In genomic region chr6:144729502-144729901, GRCh38 we compare ENCODE assay signal across 12 cellular contexts.
A peak's percentile ranks its signal among the peaks of the same experiment; 100 is the strongest.
DNase-seq lines count a peak whose midpoint lies in the region; ATAC-seq, FAIRE-seq and TF ChIP-seq lines count a peak whose summit lies in the region.
"Had no signal": no experiment of that assay in that cellular context is flagged by ENCODE, and none has a peak within 500 bp of the region (broad histone marks: within the 10 kb centered on the region; RNA-seq: fewer than 3 reads in every experiment).

No MANE protein-coding gene starts in this region.

- H3K4me1 ChIP-seq in H1 (replicated peaks in 1 of 4; ENCODE audit: control insufficient read depth in 3 of 4, insufficient read depth in 4 of 4, low read length in 3 of 4): peaks cover 2 to 9% (median 7%) of the 10 kb centered on the region in 4 experiments; a peak in 6 of 7 replicates
- H3K4me1 ChIP-seq in gastrocnemius medialis: no peaks in the 10 kb centered on the region
- no peaks in the 10 kb centered on the region for H3K4me1 ChIP-seq in gastroesophageal sphincter
- H3K4me1 ChIP-seq in lower lobe of right lung: no peaks in the 10 kb centered on the region

- H4K20me1 ChIP-seq in H1 (replicated peaks in 1 of 2; ENCODE audit: control insufficient read depth in 1 of 2, insufficient read depth in 2 of 2, low read length in 2 of 2): no peaks in the 10 kb centered on the region

- peaks cover 0 to 16% (median 1%) of the 10 kb centered on the region in 4 experiments; a peak in 4 of 8 replicates for H3K36me3 ChIP-seq in H1 (ENCODE audit: control insufficient read depth in 2 of 4, insufficient read depth in 4 of 4, low read length in 3 of 4)
- H3K36me3 ChIP-seq in gastrocnemius medialis: peaks cover 0 to 11% of the 10 kb centered on the region in 2 donors
- H3K36me3 ChIP-seq in gastroesophageal sphincter: peaks cover 0 to 38% of the 10 kb centered on the region in 2 donors
- H3K36me3 ChIP-seq in lower lobe of right lung: peaks cover 36% of the 10 kb centered on the region

- no peak overlapping the region for H3K4me2 ChIP-seq in H1 (ENCODE audit: insufficient read depth in 1 of 2, low read depth in 2 of 2, low read length in 2 of 2)

- TF ChIP-seq CTCF in H1 (IDR thresholded peaks at IDR 0.05; ENCODE audit: control extremely low read depth in 1 of 3, insufficient read depth in 1 of 3, low read depth in 1 of 3, low read length in 3 of 3): no peak
- no peak for TF ChIP-seq CTCF in gastrocnemius medialis (IDR thresholded peaks at IDR 0.05 in 4 of 5, conservative IDR thresholded peaks at IDR 0.05 in 1 of 5)
- TF ChIP-seq CTCF in gastroesophageal sphincter (IDR thresholded peaks at IDR 0.05): no peak
- TF ChIP-seq CTCF in lower lobe of right lung (IDR thresholded peaks at IDR 0.05): no peak

- no peaks in the 10 kb centered on the region for H3K27me3 ChIP-seq in H1 (replicated peaks in 1 of 4; ENCODE audit: control insufficient read depth in 3 of 4, extremely low read depth in 1 of 4, insufficient read depth in 3 of 4, low read length in 3 of 4)
- no peaks in the 10 kb centered on the region for H3K27me3 ChIP-seq in gastrocnemius medialis
- no peaks in the 10 kb centered on the region for H3K27me3 ChIP-seq in gastroesophageal sphincter
- H3K27me3 ChIP-seq in lower lobe of right lung (ENCODE audit: low read depth): no peaks in the 10 kb centered on the region
- H3K27me3 ChIP-seq: body of pancreas had no signal

- H2BK5ac ChIP-seq in H1 (ENCODE audit: low read depth, low read length): no peak overlapping the region

- no peaks in the 10 kb centered on the region for H3K79me2 ChIP-seq in H1 (ENCODE audit: control insufficient read depth in 1 of 2, insufficient read depth in 2 of 2, low read length in 2 of 2)

- H2BK120ac ChIP-seq in H1 (replicated peaks; ENCODE audit: low read depth, low read length): no peak overlapping the region

- H3K23me2 ChIP-seq in H1 (ENCODE audit: low read depth, low read length): no peaks in the 10 kb centered on the region

- intact Hi-C loops in gastrocnemius medialis (cut with DNase I; ENCODE audit: low total_unique reads) (no loop called here), lower lobe of right lung (cut with DNase I) (no loop called here)

- H2BK12ac ChIP-seq in H1 (ENCODE audit: low read depth, low read length): no peak overlapping the region

- H3K27ac ChIP-seq in H1 (ENCODE audit: low read depth, low read length): no peak overlapping the region
- H3K27ac ChIP-seq in gastrocnemius medialis: no peak overlapping the region
- no peak overlapping the region for H3K27ac ChIP-seq in gastroesophageal sphincter
- H3K27ac ChIP-seq in lower lobe of right lung: no peak overlapping the region
- H3K27ac ChIP-seq: body of pancreas, HL-60 had no signal

- H3K23ac ChIP-seq in H1 (ENCODE audit: insufficient read length): no peak overlapping the region

- TF ChIP-seq POLR2A in H1 (IDR thresholded peaks at IDR 0.05; ENCODE audit: control extremely low read depth in 1 of 2, low read depth in 2 of 2, low read length in 2 of 2) (no peak), gastrocnemius medialis (IDR thresholded peaks at IDR 0.05) (no peak), gastroesophageal sphincter (IDR thresholded peaks at IDR 0.05) (no peak)

- H3K14ac ChIP-seq in H1 (ENCODE audit: insufficient read length): no peak overlapping the region

- no peak overlapping the region for H2AK5ac ChIP-seq in H1 (ENCODE audit: low read depth, low read length)

- no peaks in the 10 kb centered on the region for H3K9me3 ChIP-seq in H1 (ENCODE audit: insufficient read depth in 2 of 2, low read depth in 1 of 2, low read length in 1 of 2)
- no peaks in the 10 kb centered on the region for H3K9me3 ChIP-seq in gastrocnemius medialis
- no peaks in the 10 kb centered on the region for H3K9me3 ChIP-seq in gastroesophageal sphincter
- H3K9me3 ChIP-seq in lower lobe of right lung: no peaks in the 10 kb centered on the region
- H3K9me3 ChIP-seq: body of pancreas had no signal

- TF ChIP-seq RAD21 in H1 (IDR thresholded peaks at IDR 0.05 in 1 of 2, conservative IDR thresholded peaks at IDR 0.05 in 1 of 2; ENCODE audit: low read depth in 2 of 2, low read length in 2 of 2): no peak

- H2AFZ ChIP-seq in H1 (ENCODE audit: low read length): no peak overlapping the region

- no peak overlapping the region for H3K4me3 ChIP-seq in H1 (ENCODE audit: extremely low read depth in 1 of 4, insufficient read depth in 2 of 4, low read depth in 3 of 4, low read length in 4 of 4)
- H3K4me3 ChIP-seq in gastrocnemius medialis: no peak overlapping the region
- no peak overlapping the region for H3K4me3 ChIP-seq in gastroesophageal sphincter
- H3K4me3 ChIP-seq in lower lobe of right lung: no peak overlapping the region
- H3K4me3 ChIP-seq: body of pancreas had no signal

- H4K91ac ChIP-seq in H1 (replicated peaks; ENCODE audit: insufficient read length, low read length): no peak overlapping the region

- peak; percentile 93 for ATAC-seq in GM18867 (IDR thresholded peaks at IDR 0.05; ENCODE audit: unreplicated experiment)
- peak; percentile 64 for ATAC-seq in GM21447 (IDR thresholded peaks at IDR 0.05; ENCODE audit: unreplicated experiment)
- ATAC-seq in HG03103 (IDR thresholded peaks at IDR 0.05; ENCODE audit: low read depth, unreplicated experiment): peak; percentile 64
- ATAC-seq in gastrocnemius medialis: no peak
- no peak for ATAC-seq in gastroesophageal sphincter
- no peak for ATAC-seq in lower lobe of right lung
- ATAC-seq: body of pancreas had no signal

- H3K79me1 ChIP-seq in H1 (ENCODE audit: low read depth, low read length): no peaks in the 10 kb centered on the region

- no peak for DNase-seq in H1 (ENCODE audit: low read depth in 1 of 2, low spot score in 2 of 2)
- no peak for DNase-seq in gastrocnemius medialis
- no peak for DNase-seq in GDM1 (lab: John Stamatoyannopoulos, UW)
- no peak for DNase-seq in lower lobe of right lung
- DNase-seq: body of pancreas, Calu3, NCI-H774 had no signal

- POLR2A ChIA-PET in H1 (lab: Charles Lee; ENCODE audit: partially characterized antibody): interaction anchor here (1.1 kb wide), 1 partner anchor 116 kb away, joined by 3 read pairs; no protein-coding TSS in a partner anchor

- WGBS in H1 (ENCODE audit: extremely low coverage in 1 of 2, insufficient coverage in 1 of 2, insufficient read length in 1 of 2, insufficient replicate concordance in 2 of 2, low coverage in 1 of 2, low lambda C conversion rate in 2 of 2, missing lambda C conversion rate in 1 of 2), 2 experiments: 90% methylated on average over 3 of the region's 3 CpGs; no CpG with 5 or more reads in 1 of the 2 experiments
- 54 to 70% methylated on average over 3 of the region's 3 CpGs for WGBS in gastroesophageal sphincter (ENCODE audit: low coverage in 1 of 2), 2 donors

- H2BK15ac ChIP-seq in H1 (ENCODE audit: low read length): no peak overlapping the region

- in situ Hi-C loops in gastrocnemius medialis (cut with MboI; ENCODE audit: low sequenced_read_pairs in 4 of 4): no loop called here

- no peak overlapping the region for H4K8ac ChIP-seq in H1 (ENCODE audit: extremely low read depth, insufficient read depth, low read length)

- no peak for TF ChIP-seq EP300 in H1 (IDR thresholded peaks at IDR 0.05; ENCODE audit: borderline replicate concordance in 1 of 2, low read depth in 2 of 2, low read length in 2 of 2)
- no peak for TF ChIP-seq EP300 in gastroesophageal sphincter (IDR thresholded peaks at IDR 0.05)

- H3K9ac ChIP-seq in H1 (replicated peaks in 1 of 4; ENCODE audit: extremely low read depth in 1 of 4, low read depth in 3 of 4, low read length in 3 of 4): no peak overlapping the region

- H2BK20ac ChIP-seq in H1 (ENCODE audit: low read length): no peak overlapping the region

- no peak overlapping the region for H3K18ac ChIP-seq in H1 (ENCODE audit: extremely low read depth, low read length)

- no peak overlapping the region for H3K56ac ChIP-seq in H1 (replicated peaks; ENCODE audit: insufficient read length, low read depth, low read length)

- FAIRE-seq in H1 (lab: Jason Lieb, UNC): no peak

- peak overlapping the region; percentile 66 for H4K5ac ChIP-seq in H1 (ENCODE audit: insufficient read length, low read depth, low read length)

- H3K4ac ChIP-seq in H1 (replicated peaks; ENCODE audit: insufficient read length, low read depth, low read length): no peak overlapping the region

- CTCF ChIA-PET in H1 (lab: Charles Lee; ENCODE audit: partially characterized antibody): no interaction called here

TF ChIP-seq in H1, 55 proteins besides CTCF, POLR2A, EP300 and RAD21:
- TF ChIP-seq GABPA (IDR thresholded peaks at IDR 0.05; ENCODE audit: borderline replicate concordance, insufficient read depth, low read length) (no peak), TAF1 (IDR thresholded peaks at IDR 0.05; ENCODE audit: low read depth, low read length) (no peak), POLR2AphosphoS5 (IDR thresholded peaks at IDR 0.05; ENCODE audit: low read depth, low read length) (no peak), BRCA1 (IDR thresholded peaks at IDR 0.05; ENCODE audit: low read depth, low read length) (no peak), JUND (IDR thresholded peaks at IDR 0.05; ENCODE audit: low read length) (no peak), CBX5 (IDR thresholded peaks at IDR 0.05; ENCODE audit: low read depth, low read length) (no peak), RBBP5 (IDR thresholded peaks at IDR 0.05; ENCODE audit: borderline replicate concordance, low read depth, low read length) (no peak)

Comparison
In these comparisons a context has a peak if more than half of its experiments do, and no peak if none do; other contexts are left out.
1. ATAC-seq: peak in GM18867 (single experiment), GM21447 (single experiment) and HG03103 (single experiment); none in gastrocnemius medialis (0 of 2), gastroesophageal sphincter (single experiment) and lower lobe of right lung (0 of 2).